13 cellular contexts compared by ENCODE assay signal in genomic region chr10:132845780-132846595, GRCh38.
"Had no signal": no experiment of that assay in that cellular context is flagged by ENCODE, and none has a peak within 500 bp of the region (broad histone marks: within the 10 kb centered on the region; RNA-seq: fewer than 3 reads in every experiment).

No MANE protein-coding gene starts in this region.

- H3K27me3 ChIP-seq: neural progenitor cell, SJCRH30, thyroid gland had no signal

- H3K27ac Mint-ChIP-seq: dendritic cell treated with granulocyte-macrophage colony-stimulating factor and Interleukin-4, amounts not matched to agents 40 ng/mL and 50 ng/mL, for 4 days; mesothelial cell of epicardium; neural progenitor cell had no signal

- DNase-seq: activated CD4-positive, alpha-beta T cell treated with anti-CD3 and anti-CD28 coated beads for 1 hour; activated CD4-positive, alpha-beta T cell treated with anti-CD3 and anti-CD28 coated beads, Interleukin-2, amount 50 U/mL, for 48 hours; activated naive CD4-positive, alpha-beta T cell treated with Interleukin-2 at 50 U/mL for 16 hours; central memory CD4-positive, alpha-beta T cell; hypothalamus; SJCRH30; thyroid gland had no signal

- H3K36me3 ChIP-seq: adrenal gland, neural progenitor cell, SJCRH30, thyroid gland had no signal

- H3K4me1 ChIP-seq: adrenal gland, neural progenitor cell, parathyroid adenoma, SJCRH30 had no signal

- H3K27ac ChIP-seq: adrenal gland, neural progenitor cell, parathyroid adenoma, SJCRH30, skin epidermis, thyroid gland had no signal

- H3K36me3 Mint-ChIP-seq: mesothelial cell of epicardium, neural progenitor cell had no signal

- H3K4me3 Mint-ChIP-seq: dendritic cell treated with granulocyte-macrophage colony-stimulating factor and Interleukin-4, amounts not matched to agents 40 ng/mL and 50 ng/mL, for 4 days; mesothelial cell of epicardium; neural progenitor cell had no signal

- H3K9me3 ChIP-seq: thyroid gland had no signal

- H3K9ac ChIP-seq: neural progenitor cell, parathyroid adenoma had no signal

- H3K4me3 ChIP-seq: adrenal gland, neural progenitor cell, SJCRH30, skin epidermis, thyroid gland had no signal
